4 cellular contexts compared by ENCODE assay signal in genomic region chr19:49490287-49491029, GRCh38.
A peak's percentile ranks its signal among the peaks of the same experiment; 100 is the strongest.
DNase-seq lines count a peak whose midpoint lies in the region; TF ChIP-seq lines count a peak whose summit lies in the region.

No MANE protein-coding gene starts in this region.

- H3K9ac ChIP-seq in KMS-11 (peak overlapping the region; percentile 99; the same call in 1 of the 2 replicates), iPS-20b (ENCODE audit: low read depth, low read length) (peak overlapping the region; percentile 100)

- H3K27ac ChIP-seq in KMS-11, result peak overlapping the region; percentile 94
- peak overlapping the region; percentile 98 for H3K27ac ChIP-seq in iPS-20b (ENCODE audit: low read length)

- TF ChIP-seq CTCF in KMS-11 (conservative IDR thresholded peaks at IDR 0.05; ENCODE audit: low read depth, low read length), result no peak

- H2AFZ ChIP-seq in KMS-11 (ENCODE audit: low read depth), result no peak overlapping the region

- H3K79me2 ChIP-seq in KMS-11 (ENCODE audit: insufficient read depth, low read depth), result peaks cover 37% of the 10 kb centered on the region

- H3K4me2 ChIP-seq in KMS-11, result no peak overlapping the region

- peaks cover 41% of the 10 kb centered on the region; the same call in 1 of the 2 replicates for H3K36me3 ChIP-seq in KMS-11 (ENCODE audit: insufficient read depth)
- H3K36me3 ChIP-seq in iPS-20b (ENCODE audit: insufficient read depth, low read depth, low read length), result peaks cover 54% of the 10 kb centered on the region

- H3K4me1 ChIP-seq in KMS-11 (ENCODE audit: low read depth, poor library complexity, severe bottlenecking) (peaks cover 14% of the 10 kb centered on the region), iPS-20b (ENCODE audit: insufficient read depth, low read length) (peaks cover 5% of the 10 kb centered on the region)

- H4K20me1 ChIP-seq in KMS-11 (ENCODE audit: insufficient read depth), result peaks cover 14% of the 10 kb centered on the region

- no peaks in the 10 kb centered on the region for H3K9me3 ChIP-seq in iPS-20b (ENCODE audit: insufficient read depth, low read depth, low read length)

- H3K27me3 ChIP-seq in KMS-11 (ENCODE audit: insufficient read depth, low read depth), result no peaks in the 10 kb centered on the region
- H3K27me3 ChIP-seq in iPS-20b (ENCODE audit: insufficient read depth, low read length), result no peaks in the 10 kb centered on the region

- H3K4me3 ChIP-seq in KMS-11 (IDR thresholded peaks at IDR 0.05; ENCODE audit: insufficient read depth, low read depth, low read length) (no peak overlapping the region), iPS-20b (ENCODE audit: low read length) (peak overlapping the region; percentile 94; the same call in 1 of the 2 replicates)

- DNase-seq in NCI-H1092 treated with DMSO at 0.1 percent for 48 hours (lab: John Stamatoyannopoulos, UW) (no peak), NCI-H1417 treated with DMSO at 0.1 percent for 48 hours (lab: John Stamatoyannopoulos, UW) (no peak)
